8 cellular contexts compared by ENCODE assay signal in the genomic region with DNA sequence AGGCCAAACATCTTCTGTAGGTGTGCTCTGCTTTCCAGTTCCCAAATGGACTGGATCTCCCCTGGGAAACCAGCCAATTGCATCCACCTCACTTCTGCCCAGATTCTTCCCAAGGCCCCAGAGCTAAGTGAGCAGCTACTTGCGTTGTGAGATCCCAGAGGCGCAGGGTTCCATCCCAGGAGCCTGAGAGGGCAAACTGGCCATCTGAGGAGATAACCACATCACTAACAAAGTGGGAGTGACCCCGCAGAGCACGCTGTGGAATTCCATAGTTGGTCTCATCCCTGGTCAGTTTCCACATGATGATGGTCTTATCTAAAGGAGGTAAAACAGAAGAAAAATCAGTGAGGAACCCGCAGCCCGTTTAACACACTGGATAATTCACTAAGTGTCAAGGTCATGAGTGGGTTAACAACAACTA. TPM values are rescaled to one million over a fixed set of nuclear protein-coding genes. Genes with fewer than 3 reads are reported as not detected.
DNase-seq lines count a peak whose midpoint lies in the region; ATAC-seq and TF ChIP-seq lines count a peak whose summit lies in the region.

No MANE protein-coding gene starts in this region.

- H4K5ac ChIP-seq in IMR-90 (ENCODE audit: low read depth, low read length) = no peak overlapping the region

- no peak overlapping the region for H4K8ac ChIP-seq in IMR-90 (ENCODE audit: low read depth in 2 of 2, low read length in 2 of 2)

- no peak overlapping the region for H2BK20ac ChIP-seq in IMR-90 (ENCODE audit: low read depth, low read length)

- no peak overlapping the region for H3K56ac ChIP-seq in IMR-90 (ENCODE audit: extremely low read depth, insufficient read depth, low read length)

- H3K36me3 ChIP-seq in ACC112 (ENCODE audit: insufficient read depth, low read length) = peaks cover 43% of the 10 kb centered on the region
- H3K36me3 ChIP-seq in IMR-90 (ENCODE audit: control insufficient read depth, insufficient read depth, low read length) = peaks cover 51% of the 10 kb centered on the region
- H3K36me3 ChIP-seq in breast epithelium = no peaks in the 10 kb centered on the region

- intact Hi-C loops in IMR-90 (cut with micrococcal nuclease) = no loop called here
- intact Hi-C loops in breast epithelium (cut with DNase I; ENCODE audit: low total_unique reads) = loop anchor here (2.0 to 10.0 kb wide), 2 partner anchors 19 to 47 kb away; a partner anchor contains a TSS

- no peaks in the 10 kb centered on the region for H3K27me3 ChIP-seq in ACC112 (ENCODE audit: insufficient read depth, low read length)
- H3K27me3 ChIP-seq in IMR-90 (ENCODE audit: control insufficient read depth, insufficient read depth, low read length) = no peaks in the 10 kb centered on the region
- no peaks in the 10 kb centered on the region for H3K27me3 ChIP-seq in breast epithelium
- no peaks in the 10 kb centered on the region for H3K27me3 ChIP-seq in mononuclear cell (ENCODE audit: insufficient read depth, low read length)

- H2BK15ac ChIP-seq in IMR-90 (ENCODE audit: low read depth, low read length) = no peak overlapping the region

- no peaks in the 10 kb centered on the region for H3K9me3 ChIP-seq in IMR-90 (ENCODE audit: control insufficient read depth, insufficient read depth, low read length)
- no peaks in the 10 kb centered on the region for H3K9me3 ChIP-seq in breast epithelium
- no peaks in the 10 kb centered on the region for H3K9me3 ChIP-seq in mononuclear cell (ENCODE audit: low read depth, low read length)

- peak overlapping the region; percentile 53 for H2AK9ac ChIP-seq in IMR-90 (replicated peaks; ENCODE audit: low read depth, low read length, poor library complexity)

- H3K18ac ChIP-seq in IMR-90 (ENCODE audit: low read depth, low read length) = no peak overlapping the region

- TF ChIP-seq RAD21 in IMR-90 (IDR thresholded peaks at IDR 0.05; ENCODE audit: low read length) = no peak

- peak overlapping the region; percentile 85; the same call in 1 of the 2 replicates for H3K23ac ChIP-seq in IMR-90 (ENCODE audit: low read depth, low read length)

- H3K4me3 ChIP-seq in ACC112 (ENCODE audit: low read depth, low read length) = peak overlapping the region; percentile 98
- peak overlapping the region; percentile 85 for H3K4me3 ChIP-seq in IMR-90 (ENCODE audit: insufficient read depth, low read depth, low read length)
- H3K4me3 ChIP-seq in breast epithelium = peak overlapping the region; percentile 59 to 79 (median 79)
- H3K4me3 ChIP-seq in mononuclear cell (ENCODE audit: low read length) = peak overlapping the region; percentile 82

- DNase-seq in IMR-90 = no peak
- DNase-seq in breast epithelium (ENCODE audit: low spot score in 2 of 2) = no peak
- no peak for DNase-seq in DMS 273 treated with DMSO at 0.1 percent for 48 hours (lab: John Stamatoyannopoulos, UW)
- no peak for DNase-seq in cerebellar cortex (ENCODE audit: low spot score)
- DNase-seq in Ammon's horn (ENCODE audit: low spot score) = no peak

- ATAC-seq in IMR-90 (ENCODE audit: low read depth) (no peak), GM18861 (IDR thresholded peaks at IDR 0.05; ENCODE audit: unreplicated experiment) (no peak)

- H3K4me2 ChIP-seq in IMR-90 (ENCODE audit: low read depth, low read length) = peak overlapping the region; percentile 99

- H3K27ac ChIP-seq in ACC112 (ENCODE audit: low read depth, low read length) (peak overlapping the region; percentile 93), IMR-90 (ENCODE audit: insufficient read depth, low read length) (peak overlapping the region; percentile 38), breast epithelium (peak overlapping the region; percentile 95 to 97)

- peak overlapping the region; percentile 44; the same call in 1 of the 2 replicates for H3K14ac ChIP-seq in IMR-90 (replicated peaks; ENCODE audit: low read depth, low read length)

- H2AK5ac ChIP-seq in IMR-90 (ENCODE audit: low read depth, low read length) = no peak overlapping the region

- peak overlapping the region; percentile 91 for H3K9ac ChIP-seq in IMR-90 (ENCODE audit: low read depth, low read length)

- TF ChIP-seq CTCF in IMR-90 (conservative IDR thresholded peaks at IDR 0.05; ENCODE audit: low read depth, low read length) (no peak), breast epithelium (IDR thresholded peaks at IDR 0.05) (no peak)

- in situ Hi-C loops in IMR-90 (cut with MboI; ENCODE audit: low sequenced_read_pairs) = no loop called here

- H3K79me1 ChIP-seq in IMR-90 (ENCODE audit: low read depth in 1 of 2, low read length in 2 of 2) = peaks cover 23 to 60% of the 10 kb centered on the region in 2 experiments

- POLR2A ChIA-PET in IMR-90 (lab: Charles Lee; ENCODE audit: unreplicated experiment) = no interaction called here

- 29% methylated on average over 2 of the region's 6 CpGs; no CpG with 5 or more reads in 1 of the 2 experiments for WGBS in IMR-90 (ENCODE audit: extremely low coverage in 2 of 2, insufficient read length in 1 of 2), 2 experiments

- dilution Hi-C loops in IMR-90 (cut with HindIII; ENCODE audit: low sequenced_read_pairs, unreplicated experiment) = no loop called here

- H3K79me2 ChIP-seq in ACC112 (ENCODE audit: control insufficient read depth, insufficient read depth, low read length, unreplicated experiment) = peaks cover 79% of the 10 kb centered on the region

- CTCF ChIA-PET in IMR-90 (lab: Yijun Ruan, JAX) = interaction anchor here (1.6 kb wide), 1 partner anchor 19 kb away, joined by 5 read pairs; a partner anchor contains a TSS

- peaks cover 21% of the 10 kb centered on the region for H3K9me1 ChIP-seq in IMR-90 (ENCODE audit: insufficient read depth, low read length)

- H2AFZ ChIP-seq in ACC112 (ENCODE audit: low read length, unreplicated experiment) = no peak overlapping the region
- no peak overlapping the region for H2AFZ ChIP-seq in IMR-90 (replicated peaks; ENCODE audit: low read length, poor library complexity)

- BruUV-seq in IMR-90 (replicated peaks; lab: Mats Ljungman, UMichigan) = no TSS peak

- no peak overlapping the region for H4K91ac ChIP-seq in IMR-90 (ENCODE audit: insufficient read depth, low read depth, low read length)

- H2BK120ac ChIP-seq in IMR-90 (ENCODE audit: low read depth, low read length) = no peak overlapping the region

- peaks cover 66% of the 10 kb centered on the region for H4K20me1 ChIP-seq in IMR-90 (ENCODE audit: insufficient read depth, low read length)

- H3K4me1 ChIP-seq in ACC112 (ENCODE audit: control insufficient read depth, insufficient read depth, low read length, unreplicated experiment) (peaks cover 35% of the 10 kb centered on the region), IMR-90 (ENCODE audit: control insufficient read depth, insufficient read depth, low read length) (peaks cover 12% of the 10 kb centered on the region), breast epithelium (peaks cover 0 to 9% of the 10 kb centered on the region in 2 donors), mononuclear cell (ENCODE audit: insufficient read depth, low read length) (peaks cover 45% of the 10 kb centered on the region)

- H2BK5ac ChIP-seq in IMR-90 (ENCODE audit: low read depth, low read length, poor library complexity, severe bottlenecking) = peak overlapping the region; percentile 45

- peak overlapping the region; percentile 26 for H3K4ac ChIP-seq in IMR-90 (ENCODE audit: low read depth, low read length)

- TF ChIP-seq POLR2A in IMR-90 (IDR thresholded peaks at IDR 0.05; ENCODE audit: low read depth, low read length) = no peak
- TF ChIP-seq POLR2A in breast epithelium (IDR thresholded peaks at IDR 0.05) = no peak

TF ChIP-seq in IMR-90, 13 proteins besides CTCF, POLR2A, EP300 and RAD21:
- TF ChIP-seq CHD1 (IDR thresholded peaks at IDR 0.05; ENCODE audit: low read depth, low read length) = 0 out of 2 replicates have a peak, but pooled peaks have one; percentile 56
- TF ChIP-seq FOS (IDR thresholded peaks at IDR 0.05; ENCODE audit: low read depth, low read length) = no peak

RNA-seq across cellular contexts. Expression of a gene that starts 1.7 kb away (rescaled TPM):
- total RNA-seq in IMR-90 (2012; rRNA removed) = 5,432 and 9,350 TPM in 2 replicates
- 4,263 and 4,589 TPM in 2 replicates for polyA plus RNA-seq in IMR-90 (2012; rRNA removed)
- polyA plus RNA-seq in IMR-90 (2012; cell fraction: cytosol; rRNA removed) = 5,168 and 5,845 TPM in 2 replicates
- polyA plus RNA-seq in IMR-90 (2012; cell fraction: nucleus; rRNA removed; ENCODE audit: low replicate concordance) = 1,327 and 2,272 TPM in 2 replicates
- 1,000 to 10,000 TPM; 2,096 to 2,842 (median 2,553) TPM for total RNA-seq in breast epithelium
- total RNA-seq in mononuclear cell = 5,375 TPM

RNA-seq across cellular contexts. Expression of a gene that starts 18.9 kb away (rescaled TPM):
- total RNA-seq in IMR-90 (2012; rRNA removed) (2.3 and 3.9 TPM in 2 replicates), breast epithelium (10 to 100 TPM; 12.8 to 18.6 (median 18.4) TPM), mononuclear cell (17.5 TPM)
- polyA plus RNA-seq in IMR-90 (2012; rRNA removed) = 6.1 and 6.9 TPM in 2 replicates
- polyA plus RNA-seq in IMR-90 (2012; cell fraction: cytosol; rRNA removed) = 1.4 and 1.9 TPM in 2 replicates
- polyA plus RNA-seq in IMR-90 (2012; cell fraction: nucleus; rRNA removed; ENCODE audit: low replicate concordance) = 11.0 and 27.8 TPM in 2 replicates

RNA-seq across cellular contexts. Expression of a gene that starts 19.0 kb away (rescaled TPM):
- total RNA-seq in IMR-90 (2012; rRNA removed) (5.9 and 6.9 TPM in 2 replicates), breast epithelium (10 to 100 TPM; 14.1 to 16.0 (median 15.1) TPM), mononuclear cell (6.1 TPM)
- 15.7 and 16.9 TPM in 2 replicates for polyA plus RNA-seq in IMR-90 (2012; rRNA removed)
- 9.6 and 12.6 TPM in 2 replicates for polyA plus RNA-seq in IMR-90 (2012; cell fraction: cytosol; rRNA removed)
- 63.1 and 67.0 TPM in 2 replicates for polyA plus RNA-seq in IMR-90 (2012; cell fraction: nucleus; rRNA removed; ENCODE audit: low replicate concordance)

RNA-seq across cellular contexts. Expression of a gene that starts 37.0 kb away (rescaled TPM):
- 0.54 and 0.83 TPM in 2 replicates for total RNA-seq in IMR-90 (2012; rRNA removed)
- 1.0 and 1.3 TPM in 2 replicates for polyA plus RNA-seq in IMR-90 (2012; rRNA removed)
- 1.6 and 1.8 TPM in 2 replicates for polyA plus RNA-seq in IMR-90 (2012; cell fraction: cytosol; rRNA removed)
- polyA plus RNA-seq in IMR-90 (2012; cell fraction: nucleus; rRNA removed; ENCODE audit: low replicate concordance) = 0.76 and 1.6 TPM in 2 replicates
- total RNA-seq in breast epithelium = 1 to 10 TPM in 2 of 3 donors, under 1 TPM in 1; 0.29 to 5.4 (median 5.2) TPM
- total RNA-seq in mononuclear cell = 1.9 TPM

Comparison
In these comparisons a context has a peak if more than half of its experiments do, and no peak if none do; other contexts are left out.
1. H3K27ac ChIP-seq: peak in every context shown above with its lines; median percentile 96 in breast epithelium; 93 in ACC112; 38 in IMR-90.